9 cellular contexts compared by ENCODE assay signal in genomic region chr1:32062867-32063230, GRCh38. TPM values are rescaled to one million over a fixed set of nuclear protein-coding genes. Genes with fewer than 3 reads are reported as not detected.
DNase-seq lines count a peak whose midpoint lies in the region; ATAC-seq and TF ChIP-seq lines count a peak whose summit lies in the region.
"Had no signal": no experiment of that assay in that cellular context is flagged by ENCODE, and none has a peak within 500 bp of the region (broad histone marks: within the 10 kb centered on the region; RNA-seq: fewer than 3 reads in every experiment).

No MANE protein-coding gene starts in this region.

- H3K4me1 Mint-ChIP-seq in CD4-positive, alpha-beta T cell (ENCODE audit: low read depth): peaks cover 19% of the 10 kb centered on the region
- H3K4me1 Mint-ChIP-seq in endothelial cell (ENCODE audit: unreplicated experiment): peaks cover 37% of the 10 kb centered on the region
- peaks cover 9% of the 10 kb centered on the region for H3K4me1 Mint-ChIP-seq in T-helper 2 cell treated with Interferon-gamma antibody and Interleukin-4, amounts not matched to agents 5 μg/mL and 100 μg/mL, for 36 hours (ENCODE audit: low read depth)

- peak overlapping the region; percentile 29 for H3K27ac ChIP-seq in CD4-positive, alpha-beta T cell (ENCODE audit: low read depth, low read length)
- peak overlapping the region in 3 of 4 donors; percentile 9 to 28 (median 21) for H3K27ac ChIP-seq in Peyer's patch
- H3K27ac ChIP-seq in prostate gland: peak overlapping the region; percentile 15 to 31
- peak overlapping the region in 1 of 2 donors; percentile 39 for H3K27ac ChIP-seq in ovary

- H3K4me1 ChIP-seq in Peyer's patch (peaks cover 0 to 28% (median 6%) of the 10 kb centered on the region in 4 donors), prostate gland (replicated peaks) (peaks cover 5% of the 10 kb centered on the region), ovary (ENCODE audit: insufficient read depth) (peaks cover 12% of the 10 kb centered on the region)

- intact Hi-C loops in CD4-positive, alpha-beta T cell (cut with DNase I, micrococcal nuclease): loop anchor here (1.0 to 5.0 kb wide), 5 partner anchors 86 to 399 kb away; partner anchors contain the start of genes ADGRB2 (in 1 of the 2) and SPOCD1 (in 1 of the 2)
- intact Hi-C loops in prostate gland (cut with DNase I) (loop anchor here (5.0 to 10.0 kb wide), 2 partner anchors 86 to 298 kb away; partner anchors contain the start of gene ADGRB2), ovary (cut with DNase I) (loop anchor here in 3 of 4 donors (5.0 to 10.0 kb wide), 3 partner anchors 48 to 398 kb away; partner anchors contain the start of gene KHDRBS1 (in 1 of the 3))

- peaks cover 0 to 34% (median 0%) of the 10 kb centered on the region in 3 donors for H3K36me3 ChIP-seq in Peyer's patch
- no peaks in the 10 kb centered on the region for H3K36me3 ChIP-seq in prostate gland
- no peaks in the 10 kb centered on the region for H3K36me3 ChIP-seq in ovary

- POLR2A ChIA-PET in CD4-positive, alpha-beta T cell (lab: Charles Lee): interaction anchor here (0.7 to 2.3 kb wide), 3 partner anchors 10 to 125 kb away, joined by 3 to 19 read pairs (median 5); partner anchors contain the start of genes PTP4A2 and TMEM39B

- H3K4me3 ChIP-seq in Peyer's patch (no peak overlapping the region), prostate gland (no peak overlapping the region), ovary (no peak overlapping the region)

- CTCF ChIA-PET in CD4-positive, alpha-beta T cell (lab: Charles Lee): interaction anchor here (0.5 to 1.4 kb wide), 9 partner anchors 9 to 274 kb away, joined by 3 to 7 read pairs (median 3); partner anchors contain the start of gene TMEM39B

- no peak for TF ChIP-seq EP300 in ovary (IDR thresholded peaks at IDR 0.05)

- no peaks in the 10 kb centered on the region for H3K27me3 ChIP-seq in CD4-positive, alpha-beta T cell (ENCODE audit: control insufficient read depth, insufficient read depth, low read length)
- H3K27me3 ChIP-seq in Peyer's patch: no peaks in the 10 kb centered on the region
- H3K27me3 ChIP-seq in prostate gland (replicated peaks; ENCODE audit: insufficient read depth): no peaks in the 10 kb centered on the region
- H3K27me3 ChIP-seq in ovary: no peaks in the 10 kb centered on the region

- TF ChIP-seq POLR2A in Peyer's patch (IDR thresholded peaks at IDR 0.05) (no peak), prostate gland (IDR thresholded peaks at IDR 0.05) (no peak), ovary (IDR thresholded peaks at IDR 0.05) (no peak)

- no peaks in the 10 kb centered on the region for H3K9me3 Mint-ChIP-seq in CD4-positive, alpha-beta T cell
- H3K9me3 Mint-ChIP-seq in endothelial cell (ENCODE audit: unreplicated experiment): no peaks in the 10 kb centered on the region
- no peaks in the 10 kb centered on the region for H3K9me3 Mint-ChIP-seq in T-helper 2 cell treated with Interferon-gamma antibody and Interleukin-4, amounts not matched to agents 5 μg/mL and 100 μg/mL, for 36 hours

- no peaks in the 10 kb centered on the region for H3K27me3 Mint-ChIP-seq in CD4-positive, alpha-beta T cell
- H3K27me3 Mint-ChIP-seq in endothelial cell (ENCODE audit: unreplicated experiment): peaks cover 4% of the 10 kb centered on the region
- H3K27me3 Mint-ChIP-seq in T-helper 2 cell treated with Interferon-gamma antibody and Interleukin-4, amounts not matched to agents 5 μg/mL and 100 μg/mL, for 36 hours (ENCODE audit: low read depth): no peaks in the 10 kb centered on the region

- WGBS in prostate gland: 42% methylated on average over 4 of the region's 4 CpGs
- WGBS in ovary, 3 donors: 69 to 73% (median 69%) methylated on average over 4 of the region's 4 CpGs

- H3K4me3 Mint-ChIP-seq in CD4-positive, alpha-beta T cell: no peak overlapping the region
- H3K4me3 Mint-ChIP-seq in endothelial cell (ENCODE audit: unreplicated experiment): no peak overlapping the region
- no peak overlapping the region for H3K4me3 Mint-ChIP-seq in T-helper 2 cell treated with Interferon-gamma antibody and Interleukin-4, amounts not matched to agents 5 μg/mL and 100 μg/mL, for 36 hours

- no peak for ATAC-seq in CD4-positive, alpha-beta T cell (ENCODE audit: poor library complexity)
- ATAC-seq in HG03039 (IDR thresholded peaks at IDR 0.05; ENCODE audit: unreplicated experiment): no peak
- ATAC-seq: stimulated activated naive CD8-positive, alpha-beta T cell treated with anti-CD3 and anti-CD28 coated beads, Interleukin-15, Interleukin-2, amounts not matched to agents 100 U/mL and 50 U/mL, for 24 hours had no signal

- no peak for DNase-seq in CD4-positive, alpha-beta T cell
- DNase-seq in Peyer's patch: no peak
- no peak for DNase-seq in endothelial cell (ENCODE audit: low spot score)
- DNase-seq in prostate gland (ENCODE audit: low spot score): no peak
- no peak for DNase-seq in SIG-M5 (lab: John Stamatoyannopoulos, UW)
- no peak for DNase-seq in T-helper 2 cell treated with Interferon-gamma antibody and Interleukin-4, amounts not matched to agents 5 μg/mL and 100 μg/mL, for 36 hours (ENCODE audit: low spot score)
- DNase-seq in ovary: no peak
- DNase-seq: stimulated activated naive CD8-positive, alpha-beta T cell treated with anti-CD3 and anti-CD28 coated beads, Interleukin-15, Interleukin-2, amounts not matched to agents 100 U/mL and 50 U/mL, for 24 hours had no signal

- H3K9me3 ChIP-seq in CD4-positive, alpha-beta T cell (ENCODE audit: control insufficient read depth, low read length): no peaks in the 10 kb centered on the region
- H3K9me3 ChIP-seq in Peyer's patch (no peaks in the 10 kb centered on the region), prostate gland (no peaks in the 10 kb centered on the region), ovary (no peaks in the 10 kb centered on the region)

- no peak for TF ChIP-seq CTCF in CD4-positive, alpha-beta T cell (IDR thresholded peaks at IDR 0.05)
- TF ChIP-seq CTCF in Peyer's patch (IDR thresholded peaks at IDR 0.05) (no peak), endothelial cell (IDR thresholded peaks at IDR 0.05; ENCODE audit: unreplicated experiment) (no peak), prostate gland (IDR thresholded peaks at IDR 0.05) (no peak), ovary (IDR thresholded peaks at IDR 0.05) (no peak)

- H3K36me3 Mint-ChIP-seq in CD4-positive, alpha-beta T cell (ENCODE audit: low read depth): peaks cover 37% of the 10 kb centered on the region
- H3K36me3 Mint-ChIP-seq in endothelial cell (ENCODE audit: low read depth, unreplicated experiment): peaks cover 36% of the 10 kb centered on the region
- H3K36me3 Mint-ChIP-seq in T-helper 2 cell treated with Interferon-gamma antibody and Interleukin-4, amounts not matched to agents 5 μg/mL and 100 μg/mL, for 36 hours (ENCODE audit: low read depth): peaks cover 44% of the 10 kb centered on the region

- H3K27ac Mint-ChIP-seq in CD4-positive, alpha-beta T cell: peak overlapping the region; percentile 46
- H3K27ac Mint-ChIP-seq in endothelial cell (ENCODE audit: unreplicated experiment): peak overlapping the region; percentile 79
- H3K27ac Mint-ChIP-seq in T-helper 2 cell treated with Interferon-gamma antibody and Interleukin-4, amounts not matched to agents 5 μg/mL and 100 μg/mL, for 36 hours: no peak overlapping the region

RNA-seq across cellular contexts. Expression of gene TMEM39B, which starts 9.9 kb away (rescaled TPM):
- 1 to 10 TPM; 7.2 to 7.9 TPM for total RNA-seq in CD4-positive, alpha-beta T cell
- 1 to 10 TPM; 2.5 to 9.9 (median 6.6) TPM for total RNA-seq in Peyer's patch
- 26.9 TPM for total RNA-seq in endothelial cell (ENCODE audit: unreplicated experiment)
- total RNA-seq in prostate gland: 10 to 100 TPM in 1 of 2 donors, 1 to 10 TPM in 1; 8.2 to 15.4 TPM
- total RNA-seq in ovary: 10 to 100 TPM in 5 of 7 donors, 1 to 10 TPM in 2; 3.0 to 23.5 (median 15.2) TPM
- 10 to 100 TPM in 1 of 2 donors, 1 to 10 TPM in 1; 7.4 to 16.1 TPM for polyA plus RNA-seq in ovary

RNA-seq across cellular contexts. Expression of gene KPNA6, which starts 45.0 kb away (rescaled TPM):
- total RNA-seq in CD4-positive, alpha-beta T cell: 10 to 100 TPM; 47.1 to 47.8 TPM
- total RNA-seq in Peyer's patch (10 to 100 TPM; 24.8 to 29.8 (median 25.6) TPM), endothelial cell (ENCODE audit: unreplicated experiment) (95.3 TPM), prostate gland (10 to 100 TPM; 37.9 to 56.9 TPM), ovary (10 to 100 TPM; 18.4 to 57.7 (median 47.7) TPM)
- 10 to 100 TPM in 1 of 2 donors, 1 to 10 TPM in 1; 9.3 to 26.9 TPM for polyA plus RNA-seq in ovary

RNA-seq across cellular contexts. Expression of gene KHDRBS1, which starts 49.2 kb away (rescaled TPM):
- 10 to 100 TPM; 91.6 to 94.2 TPM for total RNA-seq in CD4-positive, alpha-beta T cell
- total RNA-seq in Peyer's patch (10 to 100 TPM; 54.2 to 97.4 (median 59.7) TPM), endothelial cell (ENCODE audit: unreplicated experiment) (203 TPM), prostate gland (10 to 100 TPM; 77.3 to 77.6 TPM), ovary (100 to 1,000 TPM in 5 of 7 donors, 10 to 100 TPM in 2; 84.3 to 184 (median 164) TPM)
- polyA plus RNA-seq in ovary: 100 to 1,000 TPM; 137 to 138 TPM
